25 cellular contexts compared by ENCODE assay signal in the genomic region with DNA sequence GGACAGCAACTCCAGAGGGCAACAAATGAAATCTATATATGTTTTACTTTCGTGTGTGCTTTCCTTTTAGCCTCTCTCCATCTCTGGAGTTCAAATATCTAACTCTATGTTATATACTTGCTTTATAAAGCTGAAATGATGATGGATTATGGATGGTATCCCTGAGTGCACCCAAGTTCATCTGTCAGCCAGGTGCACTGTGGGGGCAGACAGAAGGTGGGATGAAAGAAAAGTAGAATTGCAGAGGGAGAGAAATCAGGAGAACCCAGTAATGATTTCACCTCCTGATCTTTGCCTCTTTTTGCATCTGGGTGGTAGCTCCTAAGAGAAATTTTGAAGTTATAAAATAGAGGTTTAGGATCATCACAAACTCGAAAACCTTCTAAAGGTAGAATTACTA. TPM values are rescaled to one million over a fixed set of nuclear protein-coding genes. Genes with fewer than 3 reads are reported as not detected.
"Had no signal": no experiment of that assay in that cellular context is flagged by ENCODE, and none has a peak within 500 bp of the region (broad histone marks: within the 10 kb centered on the region; RNA-seq: fewer than 3 reads in every experiment).

No MANE protein-coding gene starts in this region.

- H3K36me3 ChIP-seq: colonic mucosa, heart left ventricle, neural progenitor cell, pancreas, prostate gland, right lobe of liver, transverse colon had no signal

- H3K4me3 ChIP-seq: colonic mucosa, heart left ventricle, neural progenitor cell, prostate gland, right lobe of liver, testis, transverse colon had no signal

- ATAC-seq: heart left ventricle; left lobe of liver; natural killer cell; pancreas; right lobe of liver; stimulated activated effector memory CD8-positive, alpha-beta T cell treated with anti-CD3 and anti-CD28 coated beads, Interleukin-12 subunit alpha, Interleukin-12 subunit beta, amount 100 ng/mL, for 72 hours had no signal

- H3K4me2 ChIP-seq: neural progenitor cell had no signal

- H2AFZ ChIP-seq: neural progenitor cell had no signal

- H3K9me3 ChIP-seq: colonic mucosa, heart left ventricle, pancreas, prostate gland, right lobe of liver, testis, transverse colon had no signal

- H3K27ac ChIP-seq: colonic mucosa, heart left ventricle, neural progenitor cell, prostate gland, right lobe of liver, testis, transverse colon had no signal

- DNase-seq: colonic mucosa; effector CD4-positive, alpha-beta T cell; endodermal cell; erythroblast; foreskin melanocyte; heart left ventricle; hippocampal formation; natural killer cell; occipital lobe; pancreas; retina; right lobe of liver; stimulated activated CD4-positive, alpha-beta T cell treated with anti-CD3 and anti-CD28 coated beads, Interleukin-4, amount 100 ng/mL, for 1 hour; stimulated activated CD8-positive, alpha-beta memory T cell treated with anti-CD3 and anti-CD28 coated beads, Interleukin-4, amount 100 ng/mL, for 48 hours; testis; transverse colon had no signal

- H3K4me1 ChIP-seq: colonic mucosa, heart left ventricle, neural progenitor cell, pancreas, prostate gland, right lobe of liver, testis, transverse colon had no signal

- H3K27me3 ChIP-seq: colonic mucosa, heart left ventricle, neural progenitor cell, pancreas, right lobe of liver, testis, transverse colon had no signal

RNA-seq across cellular contexts. Expression of a gene that starts 2.4 kb away (rescaled TPM):
- total RNA-seq: cerebellum, dermis microvascular lymphatic vessel endothelial cell, endodermal cell, endothelial cell of umbilical vein, heart left ventricle, left lobe of liver, mucosa of gallbladder, myocyte, natural killer cell, occipital lobe, right lobe of liver, transverse colon had no signal
